In genomic region chr3:142434503-142434902, GRCh38 we compare ENCODE assay signal across 2 cellular contexts.
TF ChIP-seq lines count a peak whose summit lies in the region.

No MANE protein-coding gene starts in this region.

TF ChIP-seq in GM23338, 12 proteins besides CTCF, POLR2A, EP300 and RAD21:
- TF ChIP-seq JUNB (IDR thresholded peaks at IDR 0.05; ENCODE audit: unreplicated experiment) = no peak
- TF ChIP-seq POLR2AphosphoS5 (IDR thresholded peaks at IDR 0.05; ENCODE audit: low read depth) = no peak

TF ChIP-seq in H1, 55 proteins besides CTCF, POLR2A, EP300 and RAD21:
- TF ChIP-seq CHD2 (IDR thresholded peaks at IDR 0.05; ENCODE audit: low read length) (no peak), BRCA1 (IDR thresholded peaks at IDR 0.05; ENCODE audit: low read depth, low read length) (no peak), EGR1 (IDR thresholded peaks at IDR 0.05; ENCODE audit: borderline replicate concordance, low read depth, low read length) (no peak), KDM4A (IDR thresholded peaks at IDR 0.05; ENCODE audit: low read depth, low read length, severe bottlenecking) (no peak), CEBPB (IDR thresholded peaks at IDR 0.05; ENCODE audit: low read depth, low read length) (peak; percentile 91), TCF12 (IDR thresholded peaks at IDR 0.05; ENCODE audit: low read depth, low read length) (no peak), SUZ12 (IDR thresholded peaks at IDR 0.05; ENCODE audit: low read length) (no peak), SP4 (IDR thresholded peaks at IDR 0.05; ENCODE audit: low read length) (no peak), CREB1 (IDR thresholded peaks at IDR 0.05) (no peak), JUND (IDR thresholded peaks at IDR 0.05; ENCODE audit: low read length) (no peak)
- TF ChIP-seq, protein P1, sequence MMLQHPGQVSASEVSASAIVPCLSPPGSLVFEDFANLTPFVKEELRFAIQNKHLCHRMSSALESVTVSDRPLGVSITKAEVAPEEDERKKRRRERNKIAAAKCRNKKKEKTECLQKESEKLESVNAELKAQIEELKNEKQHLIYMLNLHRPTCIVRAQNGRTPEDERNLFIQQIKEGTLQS (IDR thresholded peaks at IDR 0.05; ENCODE audit: insufficient read depth, low read depth, low read length) = peak; percentile 66
TF ChIP-seq in H1: peak in this region for 2.
